Comparison of ENCODE assay signal across 1 cellular context in the genomic region with DNA sequence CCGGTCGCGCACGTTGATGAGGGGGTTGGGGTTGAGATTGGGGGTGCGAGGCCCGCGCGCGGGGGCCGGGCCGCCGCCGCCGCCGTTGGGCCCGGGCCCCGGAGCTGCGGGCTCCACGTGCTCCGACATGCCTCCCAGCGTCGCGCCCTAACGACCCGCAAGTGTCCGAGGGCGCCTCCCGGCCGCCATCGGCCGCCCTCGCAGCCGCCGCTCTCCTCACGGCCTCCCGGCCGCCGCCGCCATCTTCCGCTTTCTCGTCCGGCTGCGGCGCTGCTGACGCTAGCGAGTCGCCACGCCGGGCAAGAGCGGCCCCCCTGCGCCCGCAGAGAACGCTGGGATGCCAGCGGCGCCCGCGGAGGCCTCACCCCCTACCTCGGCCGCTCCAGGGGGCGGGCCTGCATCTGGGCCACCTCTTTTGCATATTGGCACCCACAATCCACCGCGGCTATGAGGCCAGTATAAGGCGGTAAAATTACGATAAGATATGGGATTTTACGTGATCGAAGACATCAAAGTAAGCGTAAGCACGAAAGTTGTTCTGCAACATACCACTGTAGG.
TF ChIP-seq lines count a peak whose summit lies in the region.

A gene (minus strand): TSS at position 256 of the 558 bp plus-strand sequence. CDS start 127 bp downstream, at position 129.

TF ChIP-seq in K562, 482 proteins besides CTCF, POLR2A, EP300 and RAD21 (continued from another document):
- TF ChIP-seq, protein P1, sequence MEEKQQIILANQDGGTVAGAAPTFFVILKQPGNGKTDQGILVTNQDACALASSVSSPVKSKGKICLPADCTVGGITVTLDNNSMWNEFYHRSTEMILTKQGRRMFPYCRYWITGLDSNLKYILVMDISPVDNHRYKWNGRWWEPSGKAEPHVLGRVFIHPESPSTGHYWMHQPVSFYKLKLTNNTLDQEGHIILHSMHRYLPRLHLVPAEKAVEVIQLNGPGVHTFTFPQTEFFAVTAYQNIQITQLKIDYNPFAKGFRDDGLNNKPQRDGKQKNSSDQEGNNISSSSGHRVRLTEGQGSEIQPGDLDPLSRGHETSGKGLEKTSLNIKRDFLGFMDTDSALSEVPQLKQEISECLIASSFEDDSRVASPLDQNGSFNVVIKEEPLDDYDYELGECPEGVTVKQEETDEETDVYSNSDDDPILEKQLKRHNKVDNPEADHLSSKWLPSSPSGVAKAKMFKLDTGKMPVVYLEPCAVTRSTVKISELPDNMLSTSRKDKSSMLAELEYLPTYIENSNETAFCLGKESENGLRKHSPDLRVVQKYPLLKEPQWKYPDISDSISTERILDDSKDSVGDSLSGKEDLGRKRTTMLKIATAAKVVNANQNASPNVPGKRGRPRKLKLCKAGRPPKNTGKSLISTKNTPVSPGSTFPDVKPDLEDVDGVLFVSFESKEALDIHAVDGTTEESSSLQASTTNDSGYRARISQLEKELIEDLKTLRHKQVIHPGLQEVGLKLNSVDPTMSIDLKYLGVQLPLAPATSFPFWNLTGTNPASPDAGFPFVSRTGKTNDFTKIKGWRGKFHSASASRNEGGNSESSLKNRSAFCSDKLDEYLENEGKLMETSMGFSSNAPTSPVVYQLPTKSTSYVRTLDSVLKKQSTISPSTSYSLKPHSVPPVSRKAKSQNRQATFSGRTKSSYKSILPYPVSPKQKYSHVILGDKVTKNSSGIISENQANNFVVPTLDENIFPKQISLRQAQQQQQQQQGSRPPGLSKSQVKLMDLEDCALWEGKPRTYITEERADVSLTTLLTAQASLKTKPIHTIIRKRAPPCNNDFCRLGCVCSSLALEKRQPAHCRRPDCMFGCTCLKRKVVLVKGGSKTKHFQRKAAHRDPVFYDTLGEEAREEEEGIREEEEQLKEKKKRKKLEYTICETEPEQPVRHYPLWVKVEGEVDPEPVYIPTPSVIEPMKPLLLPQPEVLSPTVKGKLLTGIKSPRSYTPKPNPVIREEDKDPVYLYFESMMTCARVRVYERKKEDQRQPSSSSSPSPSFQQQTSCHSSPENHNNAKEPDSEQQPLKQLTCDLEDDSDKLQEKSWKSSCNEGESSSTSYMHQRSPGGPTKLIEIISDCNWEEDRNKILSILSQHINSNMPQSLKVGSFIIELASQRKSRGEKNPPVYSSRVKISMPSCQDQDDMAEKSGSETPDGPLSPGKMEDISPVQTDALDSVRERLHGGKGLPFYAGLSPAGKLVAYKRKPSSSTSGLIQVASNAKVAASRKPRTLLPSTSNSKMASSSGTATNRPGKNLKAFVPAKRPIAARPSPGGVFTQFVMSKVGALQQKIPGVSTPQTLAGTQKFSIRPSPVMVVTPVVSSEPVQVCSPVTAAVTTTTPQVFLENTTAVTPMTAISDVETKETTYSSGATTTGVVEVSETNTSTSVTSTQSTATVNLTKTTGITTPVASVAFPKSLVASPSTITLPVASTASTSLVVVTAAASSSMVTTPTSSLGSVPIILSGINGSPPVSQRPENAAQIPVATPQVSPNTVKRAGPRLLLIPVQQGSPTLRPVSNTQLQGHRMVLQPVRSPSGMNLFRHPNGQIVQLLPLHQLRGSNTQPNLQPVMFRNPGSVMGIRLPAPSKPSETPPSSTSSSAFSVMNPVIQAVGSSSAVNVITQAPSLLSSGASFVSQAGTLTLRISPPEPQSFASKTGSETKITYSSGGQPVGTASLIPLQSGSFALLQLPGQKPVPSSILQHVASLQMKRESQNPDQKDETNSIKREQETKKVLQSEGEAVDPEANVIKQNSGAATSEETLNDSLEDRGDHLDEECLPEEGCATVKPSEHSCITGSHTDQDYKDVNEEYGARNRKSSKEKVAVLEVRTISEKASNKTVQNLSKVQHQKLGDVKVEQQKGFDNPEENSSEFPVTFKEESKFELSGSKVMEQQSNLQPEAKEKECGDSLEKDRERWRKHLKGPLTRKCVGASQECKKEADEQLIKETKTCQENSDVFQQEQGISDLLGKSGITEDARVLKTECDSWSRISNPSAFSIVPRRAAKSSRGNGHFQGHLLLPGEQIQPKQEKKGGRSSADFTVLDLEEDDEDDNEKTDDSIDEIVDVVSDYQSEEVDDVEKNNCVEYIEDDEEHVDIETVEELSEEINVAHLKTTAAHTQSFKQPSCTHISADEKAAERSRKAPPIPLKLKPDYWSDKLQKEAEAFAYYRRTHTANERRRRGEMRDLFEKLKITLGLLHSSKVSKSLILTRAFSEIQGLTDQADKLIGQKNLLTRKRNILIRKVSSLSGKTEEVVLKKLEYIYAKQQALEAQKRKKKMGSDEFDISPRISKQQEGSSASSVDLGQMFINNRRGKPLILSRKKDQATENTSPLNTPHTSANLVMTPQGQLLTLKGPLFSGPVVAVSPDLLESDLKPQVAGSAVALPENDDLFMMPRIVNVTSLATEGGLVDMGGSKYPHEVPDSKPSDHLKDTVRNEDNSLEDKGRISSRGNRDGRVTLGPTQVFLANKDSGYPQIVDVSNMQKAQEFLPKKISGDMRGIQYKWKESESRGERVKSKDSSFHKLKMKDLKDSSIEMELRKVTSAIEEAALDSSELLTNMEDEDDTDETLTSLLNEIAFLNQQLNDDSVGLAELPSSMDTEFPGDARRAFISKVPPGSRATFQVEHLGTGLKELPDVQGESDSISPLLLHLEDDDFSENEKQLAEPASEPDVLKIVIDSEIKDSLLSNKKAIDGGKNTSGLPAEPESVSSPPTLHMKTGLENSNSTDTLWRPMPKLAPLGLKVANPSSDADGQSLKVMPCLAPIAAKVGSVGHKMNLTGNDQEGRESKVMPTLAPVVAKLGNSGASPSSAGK (IDR thresholded peaks at IDR 0.05) = no peak
- no peak for TF ChIP-seq ZNF780A (CRISPR knock-in tag; IDR thresholded peaks at IDR 0.05)
- TF ChIP-seq PCBP1 (IDR thresholded peaks at IDR 0.05; ENCODE audit: low read depth, low read length, poor library complexity, severe bottlenecking) = peak; percentile 23
- TF ChIP-seq RBM17 (IDR thresholded peaks at IDR 0.05; ENCODE audit: borderline replicate concordance, low read depth, low read length) = no peak
- TF ChIP-seq CXXC5 (CRISPR knock-in tag; IDR thresholded peaks at IDR 0.05) = no peak; the same call in none of the 2 replicates
